Comparison of ENCODE assay signal across 1 cellular context in genomic region chr14:100872641-100873071, GRCh38.
TF ChIP-seq lines count a peak whose summit lies in the region.

No MANE protein-coding gene starts in this region.

TF ChIP-seq in HepG2, 621 proteins besides CTCF, POLR2A, EP300 and RAD21 (continued from another document):
- no peak for TF ChIP-seq GPBP1L1 (CRISPR knock-in tag; IDR thresholded peaks at IDR 0.05)
- peak; percentile 63 for TF ChIP-seq MNT (IDR thresholded peaks at IDR 0.05)
